In the genomic region with DNA sequence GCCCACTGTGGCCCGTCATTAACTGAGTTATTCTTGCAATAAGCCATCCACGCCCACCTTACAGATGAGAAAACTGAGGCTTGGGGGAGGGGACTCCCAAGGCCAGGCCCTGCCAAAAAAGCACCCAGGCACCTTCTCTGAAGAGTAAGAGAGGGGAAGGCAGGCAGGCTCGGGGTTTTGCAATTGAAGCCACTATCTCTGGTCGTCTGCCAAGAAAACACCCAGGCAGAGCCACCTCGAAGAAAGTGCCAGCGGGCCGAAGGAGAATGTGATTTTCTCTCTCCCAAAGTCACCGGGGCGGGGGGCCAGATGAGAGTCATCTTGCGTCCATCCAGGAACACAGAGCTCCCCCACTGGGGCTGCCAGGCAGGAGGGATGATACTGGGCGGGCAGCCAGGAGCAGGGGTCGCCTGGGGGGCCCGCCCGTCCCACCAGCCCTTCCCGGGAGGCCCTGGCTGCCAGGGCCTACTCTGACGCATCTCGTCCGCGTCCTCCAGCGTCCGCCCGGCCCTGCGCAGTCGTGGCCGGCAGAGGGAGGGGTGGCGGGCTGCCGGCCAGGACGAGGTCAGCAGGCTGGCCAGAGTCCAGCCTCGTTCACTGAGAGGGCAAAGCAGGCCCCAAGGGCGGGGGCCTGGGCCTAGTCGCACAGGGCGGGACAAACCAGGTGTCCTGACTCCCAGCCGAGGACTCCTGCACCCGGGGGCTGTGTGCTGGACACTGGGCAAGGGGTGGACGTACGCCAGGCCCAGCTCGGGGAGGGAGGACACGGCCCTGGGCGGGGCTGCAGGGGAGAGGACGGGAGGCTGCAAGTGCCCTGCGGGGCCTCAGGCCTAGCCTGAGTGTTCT, we compare ENCODE assay signal across 9 cellular contexts.
DNase-seq lines count a peak whose midpoint lies in the region; FAIRE-seq and TF ChIP-seq lines count a peak whose summit lies in the region.
"Had no signal": no experiment of that assay in that cellular context is flagged by ENCODE, and none has a peak within 500 bp of the region (broad histone marks: within the 10 kb centered on the region; RNA-seq: fewer than 3 reads in every experiment).

No MANE protein-coding gene starts in this region.

- no peak overlapping the region for H3K4me2 ChIP-seq in neural progenitor cell
- H3K4me2 ChIP-seq: smooth muscle cell had no signal

- H3K79me2 ChIP-seq in neural progenitor cell (ENCODE audit: low read depth), result no peaks in the 10 kb centered on the region

- H3K4me1 Mint-ChIP-seq in neural progenitor cell, result no peaks in the 10 kb centered on the region
- no peaks in the 10 kb centered on the region for H3K4me1 Mint-ChIP-seq in activated CD4-positive, alpha-beta T cell treated with anti-CD3 and anti-CD28 coated beads, Interleukin-2, amount 10 ng/mL, durations not matched to agents 7 days and 5 days

- no peaks in the 10 kb centered on the region for H3K36me3 ChIP-seq in neural progenitor cell

- H3K36me3 Mint-ChIP-seq in neural progenitor cell, result peaks cover 2% of the 10 kb centered on the region
- peaks cover 1% of the 10 kb centered on the region for H3K36me3 Mint-ChIP-seq in activated CD4-positive, alpha-beta T cell treated with anti-CD3 and anti-CD28 coated beads, Interleukin-2, amount 10 ng/mL, durations not matched to agents 7 days and 5 days (ENCODE audit: low read depth)

- no peaks in the 10 kb centered on the region for H3K9me3 Mint-ChIP-seq in neural progenitor cell
- no peaks in the 10 kb centered on the region for H3K9me3 Mint-ChIP-seq in activated CD4-positive, alpha-beta T cell treated with anti-CD3 and anti-CD28 coated beads, Interleukin-2, amount 10 ng/mL, durations not matched to agents 7 days and 5 days

- CTCF ChIA-PET in activated CD4-positive, alpha-beta T cell treated with anti-CD3 and anti-CD28 coated beads, Interleukin-2, amount 10 ng/mL, durations not matched to agents 7 days and 5 days (lab: Charles Lee), result interaction anchor here (1.4 kb wide), 1 partner anchor 36 kb away, joined by 3 read pairs; no protein-coding TSS in a partner anchor

- TF ChIP-seq CTCF in fibroblast of pulmonary artery (IDR thresholded peaks at IDR 0.05; ENCODE audit: low read length, missing control alignments), result peak; percentile 31
- no peak for TF ChIP-seq CTCF in neural progenitor cell (IDR thresholded peaks at IDR 0.05)
- no peak for TF ChIP-seq CTCF in GM20000 (IDR thresholded peaks at IDR 0.05; ENCODE audit: extremely low read depth, missing control alignments)

- H3K4me3 ChIP-seq in fibroblast of pulmonary artery (replicated peaks; ENCODE audit: low read depth, low read length) (no peak overlapping the region), neural progenitor cell (no peak overlapping the region)
- H3K4me3 ChIP-seq: smooth muscle cell had no signal

- peak overlapping the region; percentile 53 for H3K27ac ChIP-seq in neural progenitor cell

- no peak overlapping the region for H3K9ac ChIP-seq in neural progenitor cell

- no peak overlapping the region for H2AFZ ChIP-seq in neural progenitor cell (replicated peaks)

- H3K4me1 ChIP-seq in neural progenitor cell, result no peaks in the 10 kb centered on the region

- POLR2A ChIA-PET in activated CD4-positive, alpha-beta T cell treated with anti-CD3 and anti-CD28 coated beads, Interleukin-2, amount 10 ng/mL, durations not matched to agents 7 days and 5 days (lab: Charles Lee), result no interaction called here

- no peak overlapping the region for H3K4me3 Mint-ChIP-seq in neural progenitor cell
- no peak overlapping the region for H3K4me3 Mint-ChIP-seq in activated CD4-positive, alpha-beta T cell treated with anti-CD3 and anti-CD28 coated beads, Interleukin-2, amount 10 ng/mL, durations not matched to agents 7 days and 5 days

- H3K27me3 Mint-ChIP-seq in neural progenitor cell (ENCODE audit: insufficient read depth, low read depth), result peaks cover 4% of the 10 kb centered on the region
- H3K27me3 Mint-ChIP-seq in activated CD4-positive, alpha-beta T cell treated with anti-CD3 and anti-CD28 coated beads, Interleukin-2, amount 10 ng/mL, durations not matched to agents 7 days and 5 days, result no peaks in the 10 kb centered on the region

- H3K27me3 ChIP-seq in neural progenitor cell, result no peaks in the 10 kb centered on the region

- peaks cover 9% of the 10 kb centered on the region for H4K20me1 ChIP-seq in neural progenitor cell (ENCODE audit: low read depth)

- no peak overlapping the region for H3K27ac Mint-ChIP-seq in neural progenitor cell
- no peak overlapping the region for H3K27ac Mint-ChIP-seq in activated CD4-positive, alpha-beta T cell treated with anti-CD3 and anti-CD28 coated beads, Interleukin-2, amount 10 ng/mL, durations not matched to agents 7 days and 5 days

- FAIRE-seq in RCC 7860 (lab: Jason Lieb, UNC), result peak; percentile 71

- no peaks in the 10 kb centered on the region for H3K9me3 ChIP-seq in neural progenitor cell (ENCODE audit: low read depth)

- DNase-seq in A172 (ENCODE audit: low spot score), result peak; percentile 95
- peak; percentile 82 for DNase-seq in RCC 7860 (ENCODE audit: low spot score)
- peak; percentile 97 for DNase-seq in fibroblast of pulmonary artery (ENCODE audit: low read depth)
- no peak for DNase-seq in neural progenitor cell (ENCODE audit: low spot score)
- no peak for DNase-seq in NCI-H1092 (lab: John Stamatoyannopoulos, UW)
- no peak for DNase-seq in activated CD4-positive, alpha-beta T cell treated with anti-CD3 and anti-CD28 coated beads, Interleukin-2, amount 10 ng/mL, durations not matched to agents 7 days and 5 days
- DNase-seq in GM20000 (ENCODE audit: low spot score), result no peak
- no peak for DNase-seq in activated CD4-positive, alpha-beta T cell treated with anti-CD3 and anti-CD28 coated beads, Interleukin-2, amount 50 U/mL, for 1 hour

- no peaks in the 10 kb centered on the region for H3F3A ChIP-seq in neural progenitor cell (ENCODE audit: low read depth)

Comparison
In these comparisons a context has a peak if more than half of its experiments do, and no peak if none do; other contexts are left out.
1. DNase-seq: peak in A172 (single experiment), RCC 7860 (single experiment) and fibroblast of pulmonary artery (single experiment); none in neural progenitor cell (single experiment), NCI-H1092 (single experiment), activated CD4-positive, alpha-beta T cell treated with anti-CD3 and anti-CD28 coated beads, Interleukin-2, amount 10 ng/mL, durations not matched to agents 7 days and 5 days (single experiment), GM20000 (single experiment) and activated CD4-positive, alpha-beta T cell treated with anti-CD3 and anti-CD28 coated beads, Interleukin-2, amount 50 U/mL, for 1 hour (single experiment).